Comparison of ENCODE assay signal across 8 cellular contexts in the genomic region with DNA sequence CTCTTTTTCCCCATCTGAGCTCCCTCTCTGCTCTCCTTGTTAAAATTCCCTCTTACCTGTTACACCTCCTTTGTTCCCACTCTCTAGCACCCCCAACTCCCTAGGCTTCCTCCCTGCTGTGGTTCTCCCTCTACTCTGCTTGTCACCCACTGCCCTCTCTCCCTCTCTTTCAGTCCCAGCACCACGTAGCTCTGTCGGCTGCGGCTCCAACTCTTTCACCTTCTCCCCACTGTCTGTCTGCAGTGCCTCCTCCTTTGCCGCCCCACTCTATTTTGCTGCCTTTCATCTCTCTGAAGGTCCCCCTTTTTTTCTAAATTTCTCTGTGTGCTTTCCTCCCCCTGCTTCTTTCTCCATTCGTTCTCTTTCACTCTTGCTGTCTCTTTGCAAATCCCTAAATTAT. TPM values are rescaled to one million over a fixed set of nuclear protein-coding genes. Genes with fewer than 3 reads are reported as not detected.
DNase-seq lines count a peak whose midpoint lies in the region; ATAC-seq and TF ChIP-seq lines count a peak whose summit lies in the region.

No MANE protein-coding gene starts in this region.

- peaks cover 30% of the 10 kb centered on the region for H3K36me3 Mint-ChIP-seq in GM23338 (ENCODE audit: low read depth)
- peaks cover 54% of the 10 kb centered on the region for H3K36me3 Mint-ChIP-seq in activated CD8-positive, alpha-beta T cell treated with anti-CD3 and anti-CD28 coated beads, Interleukin-2, amount 10 ng/mL, durations not matched to agents 7 days and 5 days (ENCODE audit: low read depth)

- H2AFZ ChIP-seq in GM23338, result peak overlapping the region; percentile 98

- H3K27me3 Mint-ChIP-seq in GM23338 (ENCODE audit: insufficient read depth, low read depth, poor library complexity), result peaks cover 23% of the 10 kb centered on the region
- H3K27me3 Mint-ChIP-seq in activated CD8-positive, alpha-beta T cell treated with anti-CD3 and anti-CD28 coated beads, Interleukin-2, amount 10 ng/mL, durations not matched to agents 7 days and 5 days (ENCODE audit: low read depth), result no peaks in the 10 kb centered on the region

- peak overlapping the region; percentile 100 for H3K4me2 ChIP-seq in GM23338

- H3K27me3 ChIP-seq in GM23338 (ENCODE audit: insufficient read depth), result peaks cover 11% of the 10 kb centered on the region; the same call in 1 of the 2 replicates
- no peaks in the 10 kb centered on the region for H3K27me3 ChIP-seq in right cardiac atrium (ENCODE audit: control insufficient read depth, insufficient read depth)

- H3K4me1 ChIP-seq in GM23338 (ENCODE audit: insufficient read depth), result peaks cover 4% of the 10 kb centered on the region; the same call in 1 of the 2 replicates
- H3K4me1 ChIP-seq in right cardiac atrium (ENCODE audit: control insufficient read depth, insufficient read depth, low read length), result peaks cover 4% of the 10 kb centered on the region

- H3K27ac ChIP-seq in GM23338 (ENCODE audit: low read depth) (no peak overlapping the region), right cardiac atrium (ENCODE audit: low read length) (no peak overlapping the region), skin epidermis (peak overlapping the region in 17 of 21 experiments; percentile 56 to 94 (median 85))

- DNase-seq in GM23338 (ENCODE audit: low spot score) (peak; percentile 20), right cardiac atrium (no peak), NCI-H446 (lab: John Stamatoyannopoulos, UW) (no peak), SIG-M5 treated with dmso at 0.1 percent for 504 hours (lab: John Stamatoyannopoulos, UW; ENCODE audit: unreplicated experiment) (no peak), epidermal melanocyte (ENCODE audit: insufficient read length, low spot score) (no peak)
- DNase-seq in activated CD8-positive, alpha-beta T cell treated with anti-CD3 and anti-CD28 coated beads, Interleukin-2, amount 10 ng/mL, durations not matched to agents 7 days and 5 days, result no peak

- ATAC-seq in GM23338 (peak; percentile 66), right cardiac atrium (peak in 1 of 2 donors; percentile 35), esophagus mucosa (no peak)
- ATAC-seq in activated CD8-positive, alpha-beta T cell treated with anti-CD3 and anti-CD28 coated beads, Interleukin-2, amount 10 ng/mL, durations not matched to agents 7 days and 5 days, result no peak

- peaks cover 4% of the 10 kb centered on the region; the same call in 1 of the 2 replicates for H3F3A ChIP-seq in GM23338 (replicated peaks; ENCODE audit: low read depth)

- H3K4me3 Mint-ChIP-seq in GM23338, result peak overlapping the region; percentile 92
- peak overlapping the region; percentile 88 for H3K4me3 Mint-ChIP-seq in activated CD8-positive, alpha-beta T cell treated with anti-CD3 and anti-CD28 coated beads, Interleukin-2, amount 10 ng/mL, durations not matched to agents 7 days and 5 days

- H3K4me1 Mint-ChIP-seq in GM23338, result peaks cover 14% of the 10 kb centered on the region
- peaks cover 24% of the 10 kb centered on the region for H3K4me1 Mint-ChIP-seq in activated CD8-positive, alpha-beta T cell treated with anti-CD3 and anti-CD28 coated beads, Interleukin-2, amount 10 ng/mL, durations not matched to agents 7 days and 5 days (ENCODE audit: low read depth)

- peaks cover 2% of the 10 kb centered on the region; the same call in 1 of the 3 replicates for H3K9me3 Mint-ChIP-seq in GM23338
- peaks cover 19% of the 10 kb centered on the region for H3K9me3 Mint-ChIP-seq in activated CD8-positive, alpha-beta T cell treated with anti-CD3 and anti-CD28 coated beads, Interleukin-2, amount 10 ng/mL, durations not matched to agents 7 days and 5 days (ENCODE audit: insufficient read depth)

- no peaks in the 10 kb centered on the region for H4K20me1 ChIP-seq in GM23338 (replicated peaks; ENCODE audit: insufficient read depth)

- H3K4me3 ChIP-seq in GM23338 (peak overlapping the region; percentile 98), right cardiac atrium (ENCODE audit: low read length) (peak overlapping the region; percentile 96), skin epidermis (peak overlapping the region; percentile 48 to 82 (median 76))

- POLR2A ChIA-PET in activated CD8-positive, alpha-beta T cell treated with anti-CD3 and anti-CD28 coated beads, Interleukin-2, amount 10 ng/mL, durations not matched to agents 7 days and 5 days (lab: Charles Lee), result interaction anchor here (0.6 to 3.5 kb wide), 3 partner anchors 16 to 19 kb away, joined by 3 to 25 read pairs (median 3); a partner anchor contains a TSS

- no peaks in the 10 kb centered on the region; the same call in 1 of the 2 replicates for H3K9me2 ChIP-seq in GM23338 (ENCODE audit: insufficient read depth)

- TF ChIP-seq CTCF in GM23338 (conservative IDR thresholded peaks at IDR 0.05; ENCODE audit: low read depth in 2 of 2), result no peak

- no peaks in the 10 kb centered on the region for H3K9me3 ChIP-seq in right cardiac atrium (ENCODE audit: control insufficient read depth, low read length)

- peaks cover 8% of the 10 kb centered on the region for H3K36me3 ChIP-seq in GM23338 (ENCODE audit: insufficient read depth)

- WGBS in right cardiac atrium, result 7% methylated on average over 5 of the region's 5 CpGs

- intact Hi-C loops in right cardiac atrium (cut with DNase I), result no loop called here

- CTCF ChIA-PET in activated CD8-positive, alpha-beta T cell treated with anti-CD3 and anti-CD28 coated beads, Interleukin-2, amount 10 ng/mL, durations not matched to agents 7 days and 5 days (lab: Charles Lee), result interaction anchor here (1.5 kb wide), 1 partner anchor 67 kb away, joined by 3 read pairs; no protein-coding TSS in a partner anchor

- H3K79me2 ChIP-seq in GM23338 (replicated peaks; ENCODE audit: insufficient read depth), result 0 out of 2 replicates have a peak, but pooled peaks cover 3% of the 10 kb centered on the region

- H3K27ac Mint-ChIP-seq in GM23338, result no peak overlapping the region
- H3K27ac Mint-ChIP-seq in activated CD8-positive, alpha-beta T cell treated with anti-CD3 and anti-CD28 coated beads, Interleukin-2, amount 10 ng/mL, durations not matched to agents 7 days and 5 days, result peak overlapping the region; percentile 97

RNA-seq across cellular contexts. Expression of a gene that starts 1.1 kb away (rescaled TPM):
- 15.7 and 18.6 TPM in 2 replicates for total RNA-seq in GM23338 (2014; rRNA removed; shearing (Covaris generic))
- polyA plus RNA-seq in GM23338 (2016; fragmentation: Nextera tagmentation; extraction: Ambion mirVana) (9.8 and 11.8 TPM in 2 replicates), right cardiac atrium (3.4 TPM)
- total RNA-seq in activated CD8-positive, alpha-beta T cell treated with anti-CD3 and anti-CD28 coated beads, Interleukin-2, amount 10 ng/mL, durations not matched to agents 7 days and 5 days, result 10 to 100 TPM; 15.5 to 18.7 TPM
- total RNA-seq in right cardiac atrium (1 to 10 TPM; 5.6 to 9.4 (median 8.6) TPM), esophagus mucosa (7.9 TPM)

RNA-seq across cellular contexts. Expression of a gene that starts 19.5 kb away (rescaled TPM):
- total RNA-seq in GM23338 (2014; rRNA removed; shearing (Covaris generic)), result 345 and 381 TPM in 2 replicates
- polyA plus RNA-seq in GM23338 (2016; fragmentation: Nextera tagmentation; extraction: Ambion mirVana), result 212 and 238 TPM in 2 replicates
- total RNA-seq in activated CD8-positive, alpha-beta T cell treated with anti-CD3 and anti-CD28 coated beads, Interleukin-2, amount 10 ng/mL, durations not matched to agents 7 days and 5 days, result 100 to 1,000 TPM; 223 to 225 TPM
- total RNA-seq in right cardiac atrium, result 100 to 1,000 TPM; 370 to 446 (median 409) TPM
- 235 TPM for polyA plus RNA-seq in right cardiac atrium
- total RNA-seq in esophagus mucosa, result 168 TPM

RNA-seq across cellular contexts. Expression of a gene that starts 30.6 kb away (rescaled TPM):
- 28.3 and 28.8 TPM in 2 replicates for total RNA-seq in GM23338 (2014; rRNA removed; shearing (Covaris generic))
- polyA plus RNA-seq in GM23338 (2016; fragmentation: Nextera tagmentation; extraction: Ambion mirVana) (10.4 and 13.3 TPM in 2 replicates), right cardiac atrium (1.6 TPM)
- 1 to 10 TPM; 6.2 to 8.4 TPM for total RNA-seq in activated CD8-positive, alpha-beta T cell treated with anti-CD3 and anti-CD28 coated beads, Interleukin-2, amount 10 ng/mL, durations not matched to agents 7 days and 5 days
- total RNA-seq in right cardiac atrium (1 to 10 TPM; 5.7 to 8.2 (median 6.6) TPM), esophagus mucosa (5.7 TPM)

Comparison
In these comparisons a context has a peak if more than half of its experiments do, and no peak if none do; other contexts are left out.
1. H3K27ac ChIP-seq: peak in skin epidermis (17 of 21); none in GM23338 (single experiment) and right cardiac atrium (single experiment).
2. Peak in every context shown above with its lines, with median percentiles within 50 percentile points of each other: H3K4me3 ChIP-seq.